Comparison of ENCODE assay signal across 24 cellular contexts in the genomic region with DNA sequence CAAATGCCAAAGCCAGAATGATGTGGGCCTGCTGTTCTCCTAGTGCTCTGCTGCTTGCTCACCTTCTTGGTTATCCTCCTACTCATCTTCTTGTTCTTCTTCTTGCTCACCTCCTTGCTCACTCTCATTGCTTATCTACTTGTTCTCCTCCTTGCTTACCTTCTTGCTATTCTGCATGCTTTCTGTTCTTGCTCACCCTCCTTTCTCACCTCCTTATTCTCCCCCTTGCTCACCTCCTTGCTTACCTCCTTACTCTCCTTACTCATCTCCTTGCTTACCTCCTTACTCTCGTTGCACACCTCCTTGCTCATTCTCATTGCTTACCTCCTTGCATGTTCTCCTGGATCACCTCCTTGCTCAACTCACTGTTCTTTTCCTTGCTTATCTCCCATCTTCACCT. TPM values are rescaled to one million over a fixed set of nuclear protein-coding genes. Genes with fewer than 3 reads are reported as not detected.
DNase-seq lines count a peak whose midpoint lies in the region; ATAC-seq, FAIRE-seq and TF ChIP-seq lines count a peak whose summit lies in the region.
"Had no signal": no experiment of that assay in that cellular context is flagged by ENCODE, and none has a peak within 500 bp of the region (broad histone marks: within the 10 kb centered on the region; RNA-seq: fewer than 3 reads in every experiment).

TSS of gene OR14I1 (minus strand) at position 53 of the 400 bp plus-strand sequence.

- no peaks in the 10 kb centered on the region for H3K79me2 ChIP-seq in GM12878 (ENCODE audit: control insufficient read depth, insufficient read depth, low read length)

- no TSS peak for BruUV-seq in GM12878 (replicated peaks; lab: Mats Ljungman, UMichigan)

- no peak for DNase-seq in stimulated activated naive CD8-positive, alpha-beta T cell treated with anti-CD3 and anti-CD28 coated beads, Interleukin-15, amount 100 ng/mL, for 72 hours
- no peak for DNase-seq in stimulated activated naive CD8-positive, alpha-beta T cell treated with anti-CD3 and anti-CD28 coated beads, Interleukin-15, Interleukin-2, amounts not matched to agents 100 U/mL and 50 U/mL, for 24 hours
- DNase-seq in GM12878 (ENCODE audit: low read depth, low spot score): no peak
- no peak for DNase-seq in NCI-H2171 (lab: John Stamatoyannopoulos, UW)
- DNase-seq in left ventricle myocardium inferior: no peak
- no peak for DNase-seq in stimulated activated CD4-positive, alpha-beta T cell treated with anti-CD3 and anti-CD28 coated beads, Interleukin-4, amount 100 ng/mL, for 4 hours
- DNase-seq: 8988T; ACHN; AML-193; Caco-2; CD4-positive, CD25-positive, alpha-beta regulatory T cell; CD8-positive, alpha-beta T cell; DMS153; DND-41; H9; HFFc6 had no signal

- no peak for TF ChIP-seq CTCF in GM12878 (IDR thresholded peaks at IDR 0.05 in 2 of 3, conservative IDR thresholded peaks at IDR 0.05 in 1 of 3; ENCODE audit: control insufficient read depth in 2 of 3, extremely low read depth in 1 of 3, insufficient read depth in 1 of 3, low read depth in 3 of 3, low read length in 3 of 3)
- TF ChIP-seq CTCF in left ventricle myocardium inferior (IDR thresholded peaks at IDR 0.05; ENCODE audit: borderline replicate concordance): no peak

- RAD21 ChIA-PET in GM12878 (lab: Charles Lee; ENCODE audit: unreplicated experiment): no interaction called here

- WGBS in GM12878 (ENCODE audit: insufficient coverage, insufficient replicate concordance, low lambda C conversion rate, missing lambda C conversion rate): 57% methylated on average over 1 of the region's 1 CpG

- H3K4me1 ChIP-seq in GM12878 (ENCODE audit: control insufficient read depth, insufficient read depth, low read length) (no peaks in the 10 kb centered on the region), left ventricle myocardium inferior (no peaks in the 10 kb centered on the region)
- H3K4me1 ChIP-seq: A549, Caco-2 had no signal

- no peaks in the 10 kb centered on the region for H3K9me3 Mint-ChIP-seq in stimulated activated naive CD8-positive, alpha-beta T cell treated with anti-CD3 and anti-CD28 coated beads, Interleukin-15, amount 100 ng/mL, for 72 hours
- H3K9me3 Mint-ChIP-seq: CD4-positive, CD25-positive, alpha-beta regulatory T cell; CD8-positive, alpha-beta T cell had no signal

- no peak within 1 kb of the TSS for H2AFZ ChIP-seq in GM12878 (ENCODE audit: control insufficient read depth, low read depth, low read length)
- H2AFZ ChIP-seq: GM23338 had no signal

- H3K27me3 ChIP-seq in GM12878 (replicated peaks in 1 of 2; ENCODE audit: control insufficient read depth in 2 of 2, insufficient read depth in 2 of 2, low read length in 1 of 2): no peaks in the 10 kb centered on the region
- peaks cover 29% of the 10 kb centered on the region for H3K27me3 ChIP-seq in left ventricle myocardium inferior (ENCODE audit: low read depth)

- H4K20me1 ChIP-seq in GM12878 (ENCODE audit: control insufficient read depth, insufficient read depth): no peaks in the 10 kb centered on the region

- TF ChIP-seq RAD21 in GM12878 (IDR thresholded peaks at IDR 0.05; ENCODE audit: insufficient read depth, low read depth, low read length): no peak

- CTCF ChIA-PET in GM12878 (lab: Yijun Ruan, JAX): interaction anchor here (4.1 kb wide), 1 partner anchor 103 kb away, joined by 20 read pairs; no protein-coding TSS in a partner anchor

- H3K4me3 ChIP-seq in GM12878: no peak within 1 kb of the TSS
- H3K4me3 ChIP-seq in left ventricle myocardium inferior: no peak within 1 kb of the TSS
- H3K4me3 ChIP-seq: A549, GM23338 had no signal

- TF ChIP-seq EP300 in GM12878 (IDR thresholded peaks at IDR 0.05; ENCODE audit: borderline replicate concordance in 1 of 2, control insufficient read depth in 1 of 2, low read depth in 2 of 2, low read length in 2 of 2): no peak

- H3K27ac ChIP-seq in GM12878 (ENCODE audit: control insufficient read depth, insufficient read depth) (no peak within 1 kb of the TSS), left ventricle myocardium inferior (replicated peaks) (no peak within 1 kb of the TSS)
- H3K27ac ChIP-seq: A549, C4-2B had no signal

- H3K9ac ChIP-seq in GM12878 (ENCODE audit: control insufficient read depth, insufficient read depth, low read length): no peak within 1 kb of the TSS

- POLR2A ChIA-PET in GM12878 (lab: Charles Lee): interaction anchor here (1.6 kb wide), 1 partner anchor 13 kb away, joined by 3 read pairs; no protein-coding TSS in a partner anchor

- H3K4me1 Mint-ChIP-seq in stimulated activated naive CD8-positive, alpha-beta T cell treated with anti-CD3 and anti-CD28 coated beads, Interleukin-15, amount 100 ng/mL, for 72 hours: no peaks in the 10 kb centered on the region
- H3K4me1 Mint-ChIP-seq: CD4-positive, CD25-positive, alpha-beta regulatory T cell; GM23338; H9 had no signal

- H3K27ac Mint-ChIP-seq in stimulated activated naive CD8-positive, alpha-beta T cell treated with anti-CD3 and anti-CD28 coated beads, Interleukin-15, amount 100 ng/mL, for 72 hours: no peak within 1 kb of the TSS
- H3K27ac Mint-ChIP-seq: CD4-positive, CD25-positive, alpha-beta regulatory T cell; CD8-positive, alpha-beta T cell; GM23338; H9; HFFc6 had no signal

- H3K9me3 ChIP-seq in GM12878 (replicated peaks; ENCODE audit: control insufficient read depth, insufficient read depth, low read length) (no peaks in the 10 kb centered on the region), left ventricle myocardium inferior (replicated peaks) (no peaks in the 10 kb centered on the region)
- H3K9me3 ChIP-seq: A549, Caco-2 had no signal

- H3K4me2 ChIP-seq in GM12878 (ENCODE audit: control insufficient read depth, insufficient read depth): no peak within 1 kb of the TSS
- H3K4me2 ChIP-seq: A549, GM23338 had no signal

- H3K4me3 Mint-ChIP-seq in stimulated activated naive CD8-positive, alpha-beta T cell treated with anti-CD3 and anti-CD28 coated beads, Interleukin-15, amount 100 ng/mL, for 72 hours: no peak within 1 kb of the TSS
- H3K4me3 Mint-ChIP-seq: CD4-positive, CD25-positive, alpha-beta regulatory T cell; CD8-positive, alpha-beta T cell; GM23338; H9; HFFc6 had no signal

- ATAC-seq in stimulated activated naive CD8-positive, alpha-beta T cell treated with anti-CD3 and anti-CD28 coated beads, Interleukin-15, amount 100 ng/mL, for 72 hours: peak; percentile 9
- no peak for ATAC-seq in stimulated activated naive CD8-positive, alpha-beta T cell treated with anti-CD3 and anti-CD28 coated beads, Interleukin-15, Interleukin-2, amounts not matched to agents 100 U/mL and 50 U/mL, for 24 hours
- ATAC-seq in HG03442 (IDR thresholded peaks at IDR 0.05; ENCODE audit: unreplicated experiment) (peak; percentile 35), GM12878 (no peak)
- ATAC-seq: A549; CD8-positive, alpha-beta T cell; GM23338 had no signal

- peak; percentile 49 for FAIRE-seq in GM12878 (lab: Jason Lieb, UNC)
- FAIRE-seq: A549, G401.6, GM18507 had no signal

- no peaks in the 10 kb centered on the region for H3K27me3 Mint-ChIP-seq in stimulated activated naive CD8-positive, alpha-beta T cell treated with anti-CD3 and anti-CD28 coated beads, Interleukin-15, amount 100 ng/mL, for 72 hours

- H3K36me3 ChIP-seq in GM12878 (ENCODE audit: control insufficient read depth in 2 of 2, insufficient read depth in 2 of 2, low read length in 1 of 2): no peaks in the 10 kb centered on the region
- no peaks in the 10 kb centered on the region for H3K36me3 ChIP-seq in left ventricle myocardium inferior

- SMC1A ChIA-PET in GM12878 (lab: Charles Lee; ENCODE audit: uncharacterized antibody, unreplicated experiment): interaction anchor here (1.5 kb wide), 1 partner anchor 91 kb away, joined by 3 read pairs; no protein-coding TSS in a partner anchor

- intact Hi-C loops in GM12878 (cut with micrococcal nuclease; ENCODE audit: unreplicated experiment) (no loop called here), left ventricle myocardium inferior (cut with micrococcal nuclease) (no loop called here)

- in situ Hi-C loops in GM12878 (cut with MboI): no loop called here

- TF ChIP-seq POLR2A in GM12878 (IDR thresholded peaks at IDR 0.05; ENCODE audit: low read depth, low read length): no peak

TF ChIP-seq in GM12878, 131 proteins besides CTCF, POLR2A, EP300 and RAD21 (continues in another document):
- TF ChIP-seq FOXM1 (IDR thresholded peaks at IDR 0.05; ENCODE audit: low read depth, low read length) (no peak), NR2C2 (IDR thresholded peaks at IDR 0.05; ENCODE audit: borderline replicate concordance, control insufficient read depth, insufficient read length, low read depth) (peak; percentile 12), NFIC (IDR thresholded peaks at IDR 0.05; ENCODE audit: low read depth, low read length) (0 out of 2 replicates have a peak, but pooled peaks have one; percentile 25), POLR2AphosphoS2 (IDR thresholded peaks at IDR 0.05; ENCODE audit: low read depth, low read length) (no peak), LARP7 (IDR thresholded peaks at IDR 0.05) (no peak), TBL1XR1 (IDR thresholded peaks at IDR 0.05; ENCODE audit: low read depth, low read length) (no peak)
- TF ChIP-seq, protein P1, sequence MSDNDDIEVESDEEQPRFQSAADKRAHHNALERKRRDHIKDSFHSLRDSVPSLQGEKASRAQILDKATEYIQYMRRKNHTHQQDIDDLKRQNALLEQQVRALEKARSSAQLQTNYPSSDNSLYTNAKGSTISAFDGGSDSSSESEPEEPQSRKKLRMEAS (IDR thresholded peaks at IDR 0.05; ENCODE audit: low read depth, low read length): no peak

RNA-seq across cellular contexts. Expression of gene OR14I1, which starts in this region (rescaled TPM):
- 1.0 and 1.5 TPM in 2 replicates for total RNA-seq in GM12878 (2013; cell fraction: nucleolus; rRNA removed)
- 0.62 and 0.65 TPM in 2 replicates for total RNA-seq in GM12878 (2014; rRNA removed)
- total RNA-seq in GM12878 (2014; rRNA removed; fragmentation: Illumina TruSeq; extraction: Trizol): 0.41 and 0.49 TPM in 2 replicates
- 0.37 and 1.1 TPM in 2 replicates for total RNA-seq in GM12878 (2021)
- polyA plus RNA-seq in GM12878 (2011; ENCODE audit: low read depth): not detected
- 0.65 and 0.90 TPM in 2 replicates for polyA plus RNA-seq in GM12878 (2011; rRNA removed)
- 0.92 and 0.99 TPM in 2 replicates for polyA plus RNA-seq in GM12878 (2011; cell fraction: cytosol; rRNA removed)
- polyA plus RNA-seq in GM12878 (2011; cell fraction: nucleus; rRNA removed): 0.13 and 0.41 TPM in 2 replicates
- polyA plus RNA-seq in GM12878 (2012): 0.17 and 0.18 TPM in 2 replicates
- 1.0 and 3.1 TPM in 2 replicates for polyA plus RNA-seq in GM12878 (2014; fragmentation: Illumina TruSeq; extraction: Trizol)
- 1 to 10 TPM in 1 of 2 experiments, under 1 TPM in 1; 0.68 to 1.5 TPM for polyA plus RNA-seq in GM12878 (2014; fragmentation: Nextera tagmentation; extraction: Ambion mirVana)
- polyA plus RNA-seq in GM12878 (2014; rRNA removed): 0.20 and 1.0 TPM in 2 replicates
- polyA plus RNA-seq in GM12878 (2016; fragmentation: Nextera tagmentation; extraction: Ambion mirVana): under 1 TPM; 0.21 to 0.66 TPM
- 0.51 and 1.3 TPM in 2 replicates for polyA minus RNA-seq in GM12878 (2011; rRNA and poly(A)+ RNA removed)
- not detected in 2 replicates for polyA minus RNA-seq in GM12878 (2011; cell fraction: cytosol; rRNA and poly(A)+ RNA removed)
- polyA minus RNA-seq in GM12878 (2011; cell fraction: nucleus; rRNA and poly(A)+ RNA removed): not detected in 2 replicates
- total RNA-seq in left ventricle myocardium inferior: not detected
- total RNA-seq: Caco-2; CD4-positive, CD25-positive, alpha-beta regulatory T cell; CD8-positive, alpha-beta T cell; GM23338; H4; H9; HFFc6 had no signal
- polyA plus RNA-seq: A549; BJ; CD4-positive, CD25-positive, alpha-beta regulatory T cell; GM23338 had no signal

Comparison
In these comparisons a context has a peak if more than half of its experiments do, and no peak if none do; other contexts are left out.
1. ATAC-seq: peak in stimulated activated naive CD8-positive, alpha-beta T cell treated with anti-CD3 and anti-CD28 coated beads, Interleukin-15, amount 100 ng/mL, for 72 hours (single experiment) and HG03442 (single experiment); none in stimulated activated naive CD8-positive, alpha-beta T cell treated with anti-CD3 and anti-CD28 coated beads, Interleukin-15, Interleukin-2, amounts not matched to agents 100 U/mL and 50 U/mL, for 24 hours (single experiment) and GM12878 (single experiment).